Comparison of ENCODE assay signal across 8 cellular contexts in genomic region chr11:103284260-103284659, GRCh38.
"Had no signal": no experiment of that assay in that cellular context is flagged by ENCODE, and none has a peak within 500 bp of the region (broad histone marks: within the 10 kb centered on the region; RNA-seq: fewer than 3 reads in every experiment).

No MANE protein-coding gene starts in this region.

- H2AFZ ChIP-seq: GM23248, GM23338 had no signal

- H3K4me2 ChIP-seq: GM23338 had no signal

- H3K27ac ChIP-seq: GM23248 had no signal

- H3K9ac ChIP-seq: GM23248 had no signal

- H3K9me3 ChIP-seq: HAP-1 had no signal

- H3K36me3 ChIP-seq: HAP-1 had no signal

- H3K4me3 ChIP-seq: GM23248, GM23338, HAP-1 had no signal

- DNase-seq: GM23248, GOT3, H7, H9, HCEC 1CT, HFFc6 had no signal
